Comparison of ENCODE assay signal across 19 cellular contexts in genomic region chr5:65055938-65056337, GRCh38.
DNase-seq lines count a peak whose midpoint lies in the region; ATAC-seq and TF ChIP-seq lines count a peak whose summit lies in the region.
"Had no signal": no experiment of that assay in that cellular context is flagged by ENCODE, and none has a peak within 500 bp of the region (broad histone marks: within the 10 kb centered on the region; RNA-seq: fewer than 3 reads in every experiment).

No MANE protein-coding gene starts in this region.

- ATAC-seq in GM18867 (IDR thresholded peaks at IDR 0.05; ENCODE audit: unreplicated experiment) (no peak), HG03108 (IDR thresholded peaks at IDR 0.05; ENCODE audit: unreplicated experiment) (no peak)
- ATAC-seq: K562 had no signal

- no peak overlapping the region for H3K4me2 ChIP-seq in GM23248 (ENCODE audit: unreplicated experiment)
- peak overlapping the region; percentile 18 for H3K4me2 ChIP-seq in smooth muscle cell

- H3K4me1 ChIP-seq in GM23248 (ENCODE audit: insufficient read depth) (peaks cover 21% of the 10 kb centered on the region), smooth muscle cell (ENCODE audit: low read depth) (peaks cover under 1% of the 10 kb centered on the region)
- H3K4me1 ChIP-seq: SJCRH30 had no signal

- no peaks in the 10 kb centered on the region for H3K9me2 ChIP-seq in GM23248 (ENCODE audit: insufficient read depth)

- no peaks in the 10 kb centered on the region for H3K27me3 ChIP-seq in GM23248 (replicated peaks; ENCODE audit: insufficient read depth)
- no peaks in the 10 kb centered on the region for H3K27me3 ChIP-seq in smooth muscle cell (ENCODE audit: low read depth)
- H3K27me3 ChIP-seq: SJCRH30 had no signal

- no peak overlapping the region for H3K4me3 ChIP-seq in GM23248
- H3K4me3 ChIP-seq in smooth muscle cell = no peak overlapping the region
- H3K4me3 ChIP-seq: K562, SJCRH30 had no signal

- H4K20me1 ChIP-seq in GM23248 (ENCODE audit: insufficient read depth) (no peaks in the 10 kb centered on the region), smooth muscle cell (ENCODE audit: low read depth) (no peaks in the 10 kb centered on the region)

- H3K27ac Mint-ChIP-seq in chondrocyte (ENCODE audit: unreplicated experiment) = peak overlapping the region; percentile 1
- H3K27ac Mint-ChIP-seq: CD4-positive, CD25-positive, alpha-beta regulatory T cell had no signal

- peak overlapping the region; percentile 20; the same call in 1 of the 2 replicates for H2AFZ ChIP-seq in GM23248
- H2AFZ ChIP-seq in smooth muscle cell (ENCODE audit: low read depth) = no peak overlapping the region

- H3K79me2 ChIP-seq in GM23248 (ENCODE audit: insufficient read depth) (no peaks in the 10 kb centered on the region), smooth muscle cell (ENCODE audit: low read depth) (no peaks in the 10 kb centered on the region)

- H3F3A ChIP-seq in GM23248 (ENCODE audit: insufficient read depth) (peaks cover 20% of the 10 kb centered on the region; the same call in 1 of the 2 replicates), smooth muscle cell (ENCODE audit: low read depth) (peaks cover 8% of the 10 kb centered on the region)

- H3K9ac ChIP-seq in GM23248 = no peak overlapping the region
- H3K9ac ChIP-seq in smooth muscle cell (ENCODE audit: low read depth) = no peak overlapping the region

- H3K27me3 Mint-ChIP-seq in chondrocyte (ENCODE audit: low read depth) = no peaks in the 10 kb centered on the region

- H3K9me3 Mint-ChIP-seq in chondrocyte (ENCODE audit: low read depth) = peaks cover 20% of the 10 kb centered on the region

- no peak overlapping the region for H3K27ac ChIP-seq in GM23248
- peak overlapping the region; percentile 22 for H3K27ac ChIP-seq in smooth muscle cell (ENCODE audit: low read depth)
- H3K27ac ChIP-seq: SJCRH30 had no signal

- H3K36me3 Mint-ChIP-seq in chondrocyte (ENCODE audit: low read depth) = peaks cover 10% of the 10 kb centered on the region
- H3K36me3 Mint-ChIP-seq: CD4-positive, CD25-positive, alpha-beta regulatory T cell had no signal

- WGBS in GM23248 (ENCODE audit: low coverage in 1 of 2, low lambda C conversion rate in 2 of 2, missing lambda C conversion rate in 2 of 2), 2 experiments = 95 to 100% methylated on average over 1 of the region's 1 CpG
- WGBS in smooth muscle cell (ENCODE audit: low lambda C conversion rate) = 82% methylated on average over 1 of the region's 1 CpG

- peak overlapping the region; percentile 44 for H3K4me3 Mint-ChIP-seq in chondrocyte (ENCODE audit: unreplicated experiment)
- H3K4me3 Mint-ChIP-seq: CD4-positive, CD25-positive, alpha-beta regulatory T cell had no signal

- TF ChIP-seq CTCF in chondrocyte (IDR thresholded peaks at IDR 0.05) (no peak), smooth muscle cell (IDR thresholded peaks at IDR 0.05; ENCODE audit: borderline replicate concordance, insufficient read depth, poor library complexity, severe bottlenecking) (no peak)

- DNase-seq in GM23248 (no peak), amniotic epithelial cell (ENCODE audit: low read depth) (peak; percentile 73), chondrocyte (ENCODE audit: low spot score) (no peak), smooth muscle cell (lab: John Stamatoyannopoulos, UW; ENCODE audit: unreplicated experiment) (no peak), nucleus accumbens (lab: John Stamatoyannopoulos, UW) (no peak)
- DNase-seq: CD4-positive, CD25-positive, alpha-beta regulatory T cell; DMS79; H7; NCI-H1092 treated with DMSO at 0.1 percent for 48 hours; NCI-H1436 treated with DMSO at 0.1 percent for 48 hours; NCI-H2029 treated with DMSO at 0.1 percent for 48 hours; NCI-H226; NCI-H524; NCI-H774; NK-92 treated with Interleukin-12 subunit alpha and Interleukin-12 subunit beta, amount 100 ng/mL, for 24 hours; SJCRH30 had no signal

- H3K9me3 ChIP-seq in GM23248 (ENCODE audit: low read depth) = no peaks in the 10 kb centered on the region
- no peaks in the 10 kb centered on the region for H3K9me3 ChIP-seq in smooth muscle cell (replicated peaks; ENCODE audit: low read depth)
- H3K9me3 ChIP-seq: SJCRH30 had no signal

- H3K36me3 ChIP-seq in GM23248 (ENCODE audit: low read depth) (no peaks in the 10 kb centered on the region), smooth muscle cell (ENCODE audit: low read depth) (peaks cover 3% of the 10 kb centered on the region)
- H3K36me3 ChIP-seq: SJCRH30 had no signal

- in situ Hi-C loops in GM23248 (cut with MboI) = no loop called here

- H3K4me1 Mint-ChIP-seq in chondrocyte (ENCODE audit: low read depth) = peaks cover 37% of the 10 kb centered on the region
- H3K4me1 Mint-ChIP-seq: CD4-positive, CD25-positive, alpha-beta regulatory T cell had no signal
